Comparison of ENCODE assay signal across 18 cellular contexts in genomic region chr2:240899468-240899865, GRCh38. TPM values are rescaled to one million over a fixed set of nuclear protein-coding genes. Genes with fewer than 3 reads are reported as not detected.
A peak's percentile ranks its signal among the peaks of the same experiment; 100 is the strongest.
DNase-seq lines count a peak whose midpoint lies in the region; ATAC-seq and TF ChIP-seq lines count a peak whose summit lies in the region.
"Had no signal": no experiment of that assay in that cellular context is flagged by ENCODE, and none has a peak within 500 bp of the region (broad histone marks: within the 10 kb centered on the region; RNA-seq: fewer than 3 reads in every experiment).

No MANE protein-coding gene starts in this region.

- intact Hi-C loops in Caco-2 (cut with micrococcal nuclease; ENCODE audit: unreplicated experiment): loop anchor here (10.0 kb wide), 1 partner anchor 85 kb away; no protein-coding TSS in a partner anchor
- intact Hi-C loops in left ventricle myocardium inferior (cut with micrococcal nuclease): no loop called here
- intact Hi-C loops in lower lobe of right lung (cut with DNase I): no loop called here

- no peak overlapping the region for H3K9ac ChIP-seq in BLaER1

- H3K36me3 Mint-ChIP-seq in Caco-2 (ENCODE audit: insufficient read depth, unreplicated experiment) (peaks cover 15% of the 10 kb centered on the region), nephron progenitor cell (ENCODE audit: low read depth) (no peaks in the 10 kb centered on the region)
- H3K36me3 Mint-ChIP-seq: CD14-positive monocyte; CD8-positive, alpha-beta T cell had no signal

- H3K4me2 ChIP-seq in BLaER1: peak overlapping the region; percentile 70; the same call in 1 of the 2 replicates

- H3K4me3 Mint-ChIP-seq in Caco-2 (ENCODE audit: unreplicated experiment): no peak overlapping the region
- no peak overlapping the region for H3K4me3 Mint-ChIP-seq in nephron progenitor cell
- H3K4me3 Mint-ChIP-seq: CD14-positive monocyte; CD8-positive, alpha-beta T cell; HFFc6 had no signal

- H3K27me3 Mint-ChIP-seq in Caco-2 (ENCODE audit: insufficient read depth, unreplicated experiment) (no peaks in the 10 kb centered on the region), nephron progenitor cell (ENCODE audit: low read depth, poor library complexity) (peaks cover 3% of the 10 kb centered on the region)

- H3K4me1 ChIP-seq in BLaER1 (peaks cover 64% of the 10 kb centered on the region), Caco-2 (peaks cover 35% of the 10 kb centered on the region), left ventricle myocardium inferior (peaks cover 36% of the 10 kb centered on the region), lower lobe of right lung (peaks cover 24% of the 10 kb centered on the region)

- peaks cover 27% of the 10 kb centered on the region for H3K4me1 Mint-ChIP-seq in Caco-2 (ENCODE audit: low read depth, unreplicated experiment)
- no peaks in the 10 kb centered on the region for H3K4me1 Mint-ChIP-seq in nephron progenitor cell
- H3K4me1 Mint-ChIP-seq: CD14-positive monocyte had no signal

- H3K27ac ChIP-seq in BLaER1: no peak overlapping the region
- peak overlapping the region; percentile 90 for H3K27ac ChIP-seq in left ventricle myocardium inferior (replicated peaks)
- no peak overlapping the region for H3K27ac ChIP-seq in lower lobe of right lung

- H3K4me3 ChIP-seq in BLaER1 (no peak overlapping the region), Caco-2 (ENCODE audit: low read depth, low read length) (no peak overlapping the region), left ventricle myocardium inferior (no peak overlapping the region), lower lobe of right lung (no peak overlapping the region)

- H3K27ac Mint-ChIP-seq in Caco-2 (ENCODE audit: unreplicated experiment) (peak overlapping the region; percentile 18), nephron progenitor cell (no peak overlapping the region)
- H3K27ac Mint-ChIP-seq: CD14-positive monocyte; CD8-positive, alpha-beta T cell; HFFc6 had no signal

- CTCF ChIA-PET in Caco-2 (lab: Charles Lee): interaction anchor here (2.5 kb wide), 1 partner anchor 42 kb away, joined by 9 read pairs; no protein-coding TSS in a partner anchor

- no peak for DNase-seq in Caco-2
- DNase-seq in left ventricle myocardium inferior: no peak
- peak; percentile 44 for DNase-seq in lower lobe of right lung
- DNase-seq in putamen (ENCODE audit: low spot score): no peak
- DNase-seq in NCI-H2227 treated with DMSO at 0.1 percent for 48 hours (lab: John Stamatoyannopoulos, UW): no peak
- DNase-seq in nephron progenitor cell: no peak
- DNase-seq: ACHN, COR-L47, DND-41, GF-D8, HCEC 1CT, HFFc6 had no signal

- ATAC-seq in lower lobe of right lung (no peak), GM19023 (IDR thresholded peaks at IDR 0.05; ENCODE audit: unreplicated experiment) (no peak)
- ATAC-seq: CD8-positive, alpha-beta T cell had no signal

- peaks cover under 1% of the 10 kb centered on the region for H4K20me1 ChIP-seq in BLaER1

- no TSS peak for BruUV-seq in Caco-2 (replicated peaks; lab: Mats Ljungman, UMichigan)

- H3K36me3 ChIP-seq in BLaER1: no peaks in the 10 kb centered on the region
- no peaks in the 10 kb centered on the region for H3K36me3 ChIP-seq in Caco-2 (ENCODE audit: control insufficient read depth, insufficient read depth, low read length)
- no peaks in the 10 kb centered on the region for H3K36me3 ChIP-seq in left ventricle myocardium inferior
- no peaks in the 10 kb centered on the region for H3K36me3 ChIP-seq in lower lobe of right lung

- TF ChIP-seq CTCF in Caco-2 (IDR thresholded peaks at IDR 0.05; ENCODE audit: insufficient read depth in 1 of 2, low read depth in 1 of 2, low read length in 1 of 2, severe bottlenecking in 1 of 2, unreplicated experiment in 1 of 2) (no peak), left ventricle myocardium inferior (IDR thresholded peaks at IDR 0.05; ENCODE audit: borderline replicate concordance) (no peak), lower lobe of right lung (IDR thresholded peaks at IDR 0.05) (no peak), nephron progenitor cell (IDR thresholded peaks at IDR 0.05) (no peak)

- H3K9me3 Mint-ChIP-seq in Caco-2 (ENCODE audit: unreplicated experiment) (no peaks in the 10 kb centered on the region), nephron progenitor cell (peaks cover 20% of the 10 kb centered on the region)
- H3K9me3 Mint-ChIP-seq: CD8-positive, alpha-beta T cell; HFFc6 had no signal

- H3K9me3 ChIP-seq in BLaER1 (no peaks in the 10 kb centered on the region), Caco-2 (no peaks in the 10 kb centered on the region), left ventricle myocardium inferior (replicated peaks) (peaks cover 9% of the 10 kb centered on the region), lower lobe of right lung (no peaks in the 10 kb centered on the region)

- H3K27me3 ChIP-seq in BLaER1 (no peaks in the 10 kb centered on the region), Caco-2 (replicated peaks; ENCODE audit: control insufficient read depth, insufficient read depth, low read length) (no peaks in the 10 kb centered on the region), left ventricle myocardium inferior (ENCODE audit: low read depth) (peaks cover 28% of the 10 kb centered on the region), lower lobe of right lung (ENCODE audit: low read depth) (no peaks in the 10 kb centered on the region)

- POLR2A ChIA-PET in Caco-2 (lab: Charles Lee): no interaction called here

RNA-seq across cellular contexts. Expression of gene MAB21L4, which starts 3.5 kb away (rescaled TPM):
- total RNA-seq in Caco-2 (2022) (53.1 and 69.9 TPM in 2 replicates), left ventricle myocardium inferior (not detected), lower lobe of right lung (17.0 TPM)
- total RNA-seq: A172; CD8-positive, alpha-beta T cell; H4; HFFc6 had no signal

RNA-seq across cellular contexts. Expression of gene CROCC2, which starts 6.7 kb away (rescaled TPM):
- total RNA-seq in Caco-2 (2022) (not detected in 2 replicates), left ventricle myocardium inferior (not detected), lower lobe of right lung (3.4 TPM)
- total RNA-seq: A172; CD8-positive, alpha-beta T cell; H4; HFFc6 had no signal

RNA-seq across cellular contexts. Expression of gene AGXT, which starts 30.8 kb away (rescaled TPM):
- 0.20 and 0.39 TPM in 2 replicates for total RNA-seq in Caco-2 (2022)
- not detected for total RNA-seq in left ventricle myocardium inferior
- not detected for total RNA-seq in lower lobe of right lung
- total RNA-seq: A172; CD8-positive, alpha-beta T cell; H4; HFFc6 had no signal

Comparison
In these comparisons a context has a peak if more than half of its experiments do, and no peak if none do; other contexts are left out.
1. RNA of gene MAB21L4, which starts 3.5 kb away (total RNA-seq): 53.1 to 69.9 TPM in Caco-2 and 17.0 TPM in lower lobe of right lung (single experiment); not detected in left ventricle myocardium inferior (single experiment); every median in the first group is over 10 times any median in the second.